Comparison of ENCODE assay signal across 1 cellular context in the genomic region with DNA sequence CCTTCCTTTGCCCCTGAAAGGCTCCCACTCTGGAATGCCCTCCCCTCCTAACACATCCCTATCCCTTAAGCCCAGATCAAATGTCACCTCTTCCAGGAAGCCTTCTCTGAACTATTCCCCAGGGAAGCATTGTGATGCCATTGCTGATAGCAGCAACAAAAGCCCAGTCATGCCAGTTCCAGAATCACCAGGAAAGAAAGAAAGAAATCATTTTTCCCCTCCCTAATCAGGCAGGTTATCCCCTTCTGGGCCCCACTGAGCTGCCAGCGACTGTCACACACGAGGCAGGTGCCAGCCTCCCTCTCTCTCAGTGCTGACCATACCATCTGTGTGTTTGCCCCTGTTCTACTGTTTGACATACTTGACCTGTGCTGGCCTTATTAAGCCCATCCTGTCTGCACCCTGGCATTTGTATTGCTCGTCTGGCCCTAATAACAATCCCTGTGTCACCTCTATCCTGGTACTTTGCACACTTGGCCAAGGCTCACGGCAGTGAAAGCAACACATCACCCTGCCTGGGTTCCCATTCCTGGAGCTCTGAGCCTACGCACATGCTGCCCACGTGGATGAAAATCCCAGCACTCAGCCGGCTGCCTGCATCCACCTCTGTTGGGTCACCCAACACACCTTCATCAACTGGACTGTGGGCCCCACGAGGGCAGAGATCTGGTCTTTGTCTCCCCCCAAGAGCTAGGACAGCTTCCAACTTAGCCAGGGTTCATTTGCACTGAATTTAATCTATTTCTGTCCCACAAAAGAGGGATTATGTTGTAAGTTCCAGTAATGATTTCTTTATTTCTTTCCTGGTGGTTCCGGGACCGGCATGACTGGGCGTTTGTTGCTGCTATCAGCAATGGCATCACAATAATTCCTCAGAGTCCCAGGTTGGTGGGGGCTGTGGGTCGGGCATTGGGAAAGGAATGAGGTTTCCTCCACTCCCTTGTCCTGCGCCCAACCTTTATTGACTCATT.
TF ChIP-seq lines count a peak whose summit lies in the region.

No MANE protein-coding gene starts in this region.

TF ChIP-seq in HepG2, 621 proteins besides CTCF, POLR2A, EP300 and RAD21 (continued from another document and continues in another):
- TF ChIP-seq ZFY (CRISPR knock-in tag; IDR thresholded peaks at IDR 0.05), result 0 out of 2 replicates have a peak, but pooled peaks have one; percentile 28
- TF ChIP-seq ETV5 (CRISPR knock-in tag; IDR thresholded peaks at IDR 0.05; ENCODE audit: borderline replicate concordance), result peak; percentile 62; the same call in 1 of the 2 replicates
- peak; percentile 88 for TF ChIP-seq ARHGAP35 (CRISPR knock-in tag; IDR thresholded peaks at IDR 0.05; ENCODE audit: borderline replicate concordance)
- TF ChIP-seq, protein P1, sequence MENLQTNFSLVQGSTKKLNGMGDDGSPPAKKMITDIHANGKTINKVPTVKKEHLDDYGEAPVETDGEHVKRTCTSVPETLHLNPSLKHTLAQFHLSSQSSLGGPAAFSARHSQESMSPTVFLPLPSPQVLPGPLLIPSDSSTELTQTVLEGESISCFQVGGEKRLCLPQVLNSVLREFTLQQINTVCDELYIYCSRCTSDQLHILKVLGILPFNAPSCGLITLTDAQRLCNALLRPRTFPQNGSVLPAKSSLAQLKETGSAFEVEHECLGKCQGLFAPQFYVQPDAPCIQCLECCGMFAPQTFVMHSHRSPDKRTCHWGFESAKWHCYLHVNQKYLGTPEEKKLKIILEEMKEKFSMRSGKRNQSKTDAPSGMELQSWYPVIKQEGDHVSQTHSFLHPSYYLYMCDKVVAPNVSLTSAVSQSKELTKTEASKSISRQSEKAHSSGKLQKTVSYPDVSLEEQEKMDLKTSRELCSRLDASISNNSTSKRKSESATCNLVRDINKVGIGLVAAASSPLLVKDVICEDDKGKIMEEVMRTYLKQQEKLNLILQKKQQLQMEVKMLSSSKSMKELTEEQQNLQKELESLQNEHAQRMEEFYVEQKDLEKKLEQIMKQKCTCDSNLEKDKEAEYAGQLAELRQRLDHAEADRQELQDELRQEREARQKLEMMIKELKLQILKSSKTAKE (CRISPR knock-in tag; IDR thresholded peaks at IDR 0.05; ENCODE audit: borderline replicate concordance), result peak; percentile 10; the same call in 1 of the 2 replicates
- no peak for TF ChIP-seq KDM6A (CRISPR knock-in tag; IDR thresholded peaks at IDR 0.05; ENCODE audit: low read depth)
- no peak for TF ChIP-seq HNRNPK (IDR thresholded peaks at IDR 0.05; ENCODE audit: low read depth, low read length, poor library complexity, severe bottlenecking)
- TF ChIP-seq HMG20A (CRISPR knock-in tag; IDR thresholded peaks at IDR 0.05; ENCODE audit: borderline replicate concordance), result peak; percentile 68; the same call in 1 of the 2 replicates
- peak; percentile 67; the same call in 1 of the 2 replicates for TF ChIP-seq CENPT (CRISPR knock-in tag; IDR thresholded peaks at IDR 0.05; ENCODE audit: low read depth)
- TF ChIP-seq, protein P2, sequence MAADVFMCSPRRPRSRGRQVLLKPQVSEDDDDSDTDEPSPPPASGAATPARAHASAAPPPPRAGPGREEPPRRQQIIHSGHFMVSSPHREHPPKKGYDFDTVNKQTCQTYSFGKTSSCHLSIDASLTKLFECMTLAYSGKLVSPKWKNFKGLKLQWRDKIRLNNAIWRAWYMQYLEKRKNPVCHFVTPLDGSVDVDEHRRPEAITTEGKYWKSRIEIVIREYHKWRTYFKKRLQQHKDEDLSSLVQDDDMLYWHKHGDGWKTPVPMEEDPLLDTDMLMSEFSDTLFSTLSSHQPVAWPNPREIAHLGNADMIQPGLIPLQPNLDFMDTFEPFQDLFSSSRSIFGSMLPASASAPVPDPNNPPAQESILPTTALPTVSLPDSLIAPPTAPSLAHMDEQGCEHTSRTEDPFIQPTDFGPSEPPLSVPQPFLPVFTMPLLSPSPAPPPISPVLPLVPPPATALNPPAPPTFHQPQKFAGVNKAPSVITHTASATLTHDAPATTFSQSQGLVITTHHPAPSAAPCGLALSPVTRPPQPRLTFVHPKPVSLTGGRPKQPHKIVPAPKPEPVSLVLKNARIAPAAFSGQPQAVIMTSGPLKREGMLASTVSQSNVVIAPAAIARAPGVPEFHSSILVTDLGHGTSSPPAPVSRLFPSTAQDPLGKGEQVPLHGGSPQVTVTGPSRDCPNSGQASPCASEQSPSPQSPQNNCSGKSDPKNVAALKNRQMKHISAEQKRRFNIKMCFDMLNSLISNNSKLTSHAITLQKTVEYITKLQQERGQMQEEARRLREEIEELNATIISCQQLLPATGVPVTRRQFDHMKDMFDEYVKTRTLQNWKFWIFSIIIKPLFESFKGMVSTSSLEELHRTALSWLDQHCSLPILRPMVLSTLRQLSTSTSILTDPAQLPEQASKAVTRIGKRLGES (CRISPR knock-in tag; IDR thresholded peaks at IDR 0.05; ENCODE audit: borderline replicate concordance), result no peak
- TF ChIP-seq, protein P3, sequence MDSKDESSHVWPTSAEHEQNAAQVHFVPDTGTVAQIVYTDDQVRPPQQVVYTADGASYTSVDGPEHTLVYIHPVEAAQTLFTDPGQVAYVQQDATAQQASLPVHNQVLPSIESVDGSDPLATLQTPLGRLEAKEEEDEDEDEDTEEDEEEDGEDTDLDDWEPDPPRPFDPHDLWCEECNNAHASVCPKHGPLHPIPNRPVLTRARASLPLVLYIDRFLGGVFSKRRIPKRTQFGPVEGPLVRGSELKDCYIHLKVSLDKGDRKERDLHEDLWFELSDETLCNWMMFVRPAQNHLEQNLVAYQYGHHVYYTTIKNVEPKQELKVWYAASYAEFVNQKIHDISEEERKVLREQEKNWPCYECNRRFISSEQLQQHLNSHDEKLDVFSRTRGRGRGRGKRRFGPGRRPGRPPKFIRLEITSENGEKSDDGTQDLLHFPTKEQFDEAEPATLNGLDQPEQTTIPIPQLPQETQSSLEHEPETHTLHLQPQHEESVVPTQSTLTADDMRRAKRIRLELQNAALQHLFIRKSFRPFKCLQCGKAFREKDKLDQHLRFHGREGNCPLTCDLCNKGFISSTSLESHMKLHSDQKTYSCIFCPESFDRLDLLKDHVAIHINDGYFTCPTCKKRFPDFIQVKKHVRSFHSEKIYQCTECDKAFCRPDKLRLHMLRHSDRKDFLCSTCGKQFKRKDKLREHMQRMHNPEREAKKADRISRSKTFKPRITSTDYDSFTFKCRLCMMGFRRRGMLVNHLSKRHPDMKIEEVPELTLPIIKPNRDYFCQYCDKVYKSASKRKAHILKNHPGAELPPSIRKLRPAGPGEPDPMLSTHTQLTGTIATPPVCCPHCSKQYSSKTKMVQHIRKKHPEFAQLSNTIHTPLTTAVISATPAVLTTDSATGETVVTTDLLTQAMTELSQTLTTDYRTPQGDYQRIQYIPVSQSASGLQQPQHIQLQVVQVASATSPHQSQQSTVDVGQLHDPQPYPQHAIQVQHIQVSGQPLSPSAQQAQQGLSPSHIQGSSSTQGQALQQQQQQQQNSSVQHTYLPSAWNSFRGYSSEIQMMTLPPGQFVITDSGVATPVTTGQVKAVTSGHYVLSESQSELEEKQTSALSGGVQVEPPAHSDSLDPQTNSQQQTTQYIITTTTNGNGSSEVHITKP (CRISPR knock-in tag; IDR thresholded peaks at IDR 0.05; ENCODE audit: low read depth), result peak; percentile 48; the same call in 1 of the 2 replicates
- no peak for TF ChIP-seq ZNF773 (CRISPR knock-in tag; IDR thresholded peaks at IDR 0.05; ENCODE audit: borderline replicate concordance)
- TF ChIP-seq MEIS2 (CRISPR knock-in tag; IDR thresholded peaks at IDR 0.05), result peak; percentile 62; the same call in 1 of the 2 replicates
- TF ChIP-seq, protein P4, sequence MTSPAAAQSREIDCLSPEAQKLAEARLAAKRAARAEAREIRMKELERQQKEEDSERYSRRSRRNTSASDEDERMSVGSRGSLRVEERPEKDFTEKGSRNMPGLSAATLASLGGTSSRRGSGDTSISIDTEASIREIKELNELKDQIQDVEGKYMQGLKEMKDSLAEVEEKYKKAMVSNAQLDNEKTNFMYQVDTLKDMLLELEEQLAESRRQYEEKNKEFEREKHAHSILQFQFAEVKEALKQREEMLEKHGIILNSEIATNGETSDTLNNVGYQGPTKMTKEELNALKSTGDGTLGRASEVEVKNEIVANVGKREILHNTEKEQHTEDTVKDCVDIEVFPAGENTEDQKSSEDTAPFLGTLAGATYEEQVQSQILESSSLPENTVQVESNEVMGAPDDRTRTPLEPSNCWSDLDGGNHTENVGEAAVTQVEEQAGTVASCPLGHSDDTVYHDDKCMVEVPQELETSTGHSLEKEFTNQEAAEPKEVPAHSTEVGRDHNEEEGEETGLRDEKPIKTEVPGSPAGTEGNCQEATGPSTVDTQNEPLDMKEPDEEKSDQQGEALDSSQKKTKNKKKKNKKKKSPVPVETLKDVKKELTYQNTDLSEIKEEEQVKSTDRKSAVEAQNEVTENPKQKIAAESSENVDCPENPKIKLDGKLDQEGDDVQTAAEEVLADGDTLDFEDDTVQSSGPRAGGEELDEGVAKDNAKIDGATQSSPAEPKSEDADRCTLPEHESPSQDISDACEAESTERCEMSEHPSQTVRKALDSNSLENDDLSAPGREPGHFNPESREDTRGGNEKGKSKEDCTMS (CRISPR knock-in tag; conservative IDR thresholded peaks at IDR 0.05), result no peak
- TF ChIP-seq ZKSCAN1 (IDR thresholded peaks at IDR 0.05; ENCODE audit: low read length), result no peak
- no peak for TF ChIP-seq HOXA5 (CRISPR knock-in tag; IDR thresholded peaks at IDR 0.05)
- no peak for TF ChIP-seq SNRNP70 (IDR thresholded peaks at IDR 0.05; ENCODE audit: low read depth, low read length)
- no peak for TF ChIP-seq ZNF207 (IDR thresholded peaks at IDR 0.05; ENCODE audit: borderline replicate concordance)
- TF ChIP-seq, protein P5, sequence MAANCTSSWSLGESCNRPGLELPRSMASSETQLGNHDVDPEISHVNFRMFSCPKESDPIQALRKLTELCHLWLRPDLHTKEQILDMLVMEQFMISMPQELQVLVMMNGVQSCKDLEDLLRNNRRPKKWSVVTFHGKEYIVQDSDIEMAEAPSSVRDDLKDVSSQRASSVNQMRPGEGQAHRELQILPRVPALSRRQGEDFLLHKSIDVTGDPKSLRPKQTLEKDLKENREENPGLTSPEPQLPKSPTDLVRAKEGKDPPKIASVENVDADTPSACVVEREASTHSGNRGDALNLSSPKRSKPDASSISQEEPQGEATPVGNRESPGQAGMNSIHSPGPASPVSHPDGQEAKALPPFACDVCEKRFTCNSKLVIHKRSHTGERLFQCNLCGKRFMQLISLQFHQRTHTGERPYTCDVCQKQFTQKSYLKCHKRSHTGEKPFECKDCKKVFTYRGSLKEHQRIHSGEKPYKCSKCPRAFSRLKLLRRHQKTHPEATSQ (CRISPR knock-in tag; IDR thresholded peaks at IDR 0.05; ENCODE audit: borderline replicate concordance), result no peak
- no peak for TF ChIP-seq ZNF124 (CRISPR knock-in tag; IDR thresholded peaks at IDR 0.05)
- peak; percentile 48 for TF ChIP-seq CEBPG (CRISPR knock-in tag; IDR thresholded peaks at IDR 0.05)
- TF ChIP-seq, protein P6, sequence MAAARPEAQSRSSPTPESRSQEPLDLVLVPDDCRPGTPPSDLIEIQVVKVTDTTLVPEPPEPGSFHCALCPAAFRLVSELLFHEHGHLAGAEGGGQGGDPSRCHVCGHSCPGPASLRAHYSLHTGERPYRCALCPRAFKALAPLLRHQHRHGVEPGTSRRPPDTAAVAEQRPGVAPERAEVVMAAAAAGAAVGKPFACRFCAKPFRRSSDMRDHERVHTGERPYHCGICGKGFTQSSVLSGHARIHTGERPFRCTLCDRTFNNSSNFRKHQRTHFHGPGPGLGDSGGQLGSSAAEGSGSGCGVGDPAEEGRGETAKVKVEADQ (CRISPR knock-in tag; IDR thresholded peaks at IDR 0.05; ENCODE audit: borderline replicate concordance), result 0 out of 2 replicates have a peak, but pooled peaks have one; percentile 47
- peak; percentile 97 for TF ChIP-seq WIZ (CRISPR knock-in tag; IDR thresholded peaks at IDR 0.05)
- no peak for TF ChIP-seq ZNF292 (CRISPR knock-in tag; IDR thresholded peaks at IDR 0.05; ENCODE audit: borderline replicate concordance, low read depth)
- peak; percentile 66; the same call in 1 of the 2 replicates for TF ChIP-seq ZNF678 (CRISPR knock-in tag; IDR thresholded peaks at IDR 0.05)
- peak; percentile 45; the same call in 1 of the 2 replicates for TF ChIP-seq RERE (CRISPR knock-in tag; IDR thresholded peaks at IDR 0.05; ENCODE audit: low read depth)
- peak; percentile 76 for TF ChIP-seq FOXO1 (CRISPR knock-in tag; IDR thresholded peaks at IDR 0.05)
- TF ChIP-seq, protein P7, sequence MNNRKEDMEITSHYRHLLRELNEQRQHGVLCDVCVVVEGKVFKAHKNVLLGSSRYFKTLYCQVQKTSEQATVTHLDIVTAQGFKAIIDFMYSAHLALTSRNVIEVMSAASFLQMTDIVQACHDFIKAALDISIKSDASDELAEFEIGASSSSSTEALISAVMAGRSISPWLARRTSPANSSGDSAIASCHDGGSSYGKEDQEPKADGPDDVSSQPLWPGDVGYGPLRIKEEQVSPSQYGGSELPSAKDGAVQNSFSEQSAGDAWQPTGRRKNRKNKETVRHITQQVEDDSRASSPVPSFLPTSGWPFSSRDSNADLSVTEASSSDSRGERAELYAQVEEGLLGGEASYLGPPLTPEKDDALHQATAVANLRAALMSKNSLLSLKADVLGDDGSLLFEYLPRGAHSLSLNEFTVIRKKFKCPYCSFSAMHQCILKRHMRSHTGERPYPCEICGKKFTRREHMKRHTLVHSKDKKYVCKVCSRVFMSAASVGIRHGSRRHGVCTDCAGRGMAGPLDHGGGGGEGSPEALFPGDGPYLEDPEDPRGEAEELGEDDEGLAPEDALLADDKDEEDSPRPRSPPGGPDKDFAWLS (CRISPR knock-in tag; IDR thresholded peaks at IDR 0.05; ENCODE audit: borderline replicate concordance), result no peak
- TF ChIP-seq PRMT3 (CRISPR knock-in tag; IDR thresholded peaks at IDR 0.05; ENCODE audit: borderline replicate concordance, low read depth), result no peak
